In the genomic region with DNA sequence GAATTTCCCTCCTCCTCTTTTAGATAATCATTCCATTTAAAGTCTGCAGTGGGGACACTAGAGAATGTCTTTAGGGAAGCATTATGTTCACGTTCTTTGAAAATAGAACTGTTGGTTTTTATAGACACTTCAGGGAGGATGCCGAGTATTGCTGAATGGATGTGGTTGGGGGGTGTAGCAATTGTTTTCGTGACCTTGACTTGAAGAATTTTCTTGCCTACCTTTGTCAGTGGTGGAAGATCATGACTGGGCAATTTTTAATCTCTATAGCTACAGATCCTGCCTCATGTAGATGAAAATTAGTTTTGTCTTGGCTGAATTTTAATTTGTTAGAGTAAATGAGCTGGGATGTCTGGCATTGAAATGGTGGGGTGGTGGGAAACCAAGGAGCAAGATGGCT, we compare ENCODE assay signal across 16 cellular contexts. TPM values are rescaled to one million over a fixed set of nuclear protein-coding genes. Genes with fewer than 3 reads are reported as not detected.
"Had no signal": no experiment of that assay in that cellular context is flagged by ENCODE, and none has a peak within 500 bp of the region (broad histone marks: within the 10 kb centered on the region; RNA-seq: fewer than 3 reads in every experiment).

No MANE protein-coding gene starts in this region.

- H3K4me3 Mint-ChIP-seq: activated CD8-positive, alpha-beta T cell treated with anti-CD3 and anti-CD28 coated beads, Interleukin-2, amount 10 ng/mL, durations not matched to agents 7 days and 5 days; stimulated activated naive B cell treated with anti-CD40 and anti-IgM and Interleukin-4, amounts not matched to agents 10 μg/mL and 1 μg/mL and 100 μg/mL, for 72 hours had no signal

- ATAC-seq: activated CD8-positive, alpha-beta T cell treated with anti-CD3 and anti-CD28 coated beads, Interleukin-2, amount 10 ng/mL, durations not matched to agents 7 days and 5 days; foreskin keratinocyte; left colon; right cardiac atrium; stimulated activated naive B cell treated with anti-CD40 and anti-IgM and Interleukin-4, amounts not matched to agents 10 μg/mL and 1 μg/mL and 100 μg/mL, for 72 hours had no signal

- DNase-seq: activated CD4-positive, alpha-beta T cell treated with anti-CD3 and anti-CD28 coated beads for 48 hours; activated CD8-positive, alpha-beta memory T cell treated with anti-CD3 and anti-CD28 coated beads, Interleukin-2, amount 50 U/mL, for 48 hours; activated CD8-positive, alpha-beta T cell treated with anti-CD3 and anti-CD28 coated beads, Interleukin-2, amount 10 ng/mL, durations not matched to agents 7 days and 5 days; activated naive CD4-positive, alpha-beta T cell; aorta; dorsolateral prefrontal cortex; foreskin keratinocyte; head of caudate nucleus; left colon; midbrain; right cardiac atrium; spleen; stimulated activated CD4-positive, alpha-beta T cell treated with anti-CD3 and anti-CD28 coated beads, Interleukin-1b, Interleukin-23, amount 100 ng/mL, for 48 hours; stimulated activated naive B cell treated with anti-CD40 and anti-IgM and Interleukin-4, amounts not matched to agents 10 μg/mL and 1 μg/mL and 100 μg/mL, for 72 hours had no signal

- H3K36me3 ChIP-seq: spleen, tibial nerve had no signal

- H3K9me3 ChIP-seq: spleen, tibial nerve had no signal

- H3K4me3 ChIP-seq: dorsolateral prefrontal cortex, lung, spleen, tibial nerve had no signal

- H3K27ac Mint-ChIP-seq: activated CD8-positive, alpha-beta T cell treated with anti-CD3 and anti-CD28 coated beads, Interleukin-2, amount 10 ng/mL, durations not matched to agents 7 days and 5 days; stimulated activated naive B cell treated with anti-CD40 and anti-IgM and Interleukin-4, amounts not matched to agents 10 μg/mL and 1 μg/mL and 100 μg/mL, for 72 hours had no signal

- H3K27me3 ChIP-seq: dorsolateral prefrontal cortex, foreskin keratinocyte, spleen, tibial nerve had no signal

- H3K9me3 Mint-ChIP-seq: stimulated activated naive B cell treated with anti-CD40 and anti-IgM and Interleukin-4, amounts not matched to agents 10 μg/mL and 1 μg/mL and 100 μg/mL, for 72 hours had no signal

- H3K27ac ChIP-seq: dorsolateral prefrontal cortex, foreskin keratinocyte, tibial nerve had no signal

- H3K27me3 Mint-ChIP-seq: stimulated activated naive B cell treated with anti-CD40 and anti-IgM and Interleukin-4, amounts not matched to agents 10 μg/mL and 1 μg/mL and 100 μg/mL, for 72 hours had no signal

RNA-seq across cellular contexts. Expression of a gene that starts 57.9 kb away (rescaled TPM):
- total RNA-seq: activated CD8-positive, alpha-beta T cell treated with anti-CD3 and anti-CD28 coated beads, Interleukin-2, amount 10 ng/mL, durations not matched to agents 7 days and 5 days had no signal
